In genomic region chr16:88442811-88443576, GRCh38 we compare ENCODE assay signal across 1 cellular context.
TF ChIP-seq lines count a peak whose summit lies in the region.

No MANE protein-coding gene starts in this region.

TF ChIP-seq in K562, 482 proteins besides CTCF, POLR2A, EP300 and RAD21 (continued from another document and continues in another):
- no peak for TF ChIP-seq NR1H2 (CRISPR knock-in tag; IDR thresholded peaks at IDR 0.05)
- TF ChIP-seq HDAC2 (IDR thresholded peaks at IDR 0.05), result no peak
- peak; percentile 92 for TF ChIP-seq CC2D1A (IDR thresholded peaks at IDR 0.05)
- peak; percentile 47 for TF ChIP-seq VEZF1 (CRISPR knock-in tag; IDR thresholded peaks at IDR 0.05)
- TF ChIP-seq RERE (CRISPR knock-in tag; IDR thresholded peaks at IDR 0.05; ENCODE audit: borderline replicate concordance), result no peak
- TF ChIP-seq IRF2 (CRISPR knock-in tag; IDR thresholded peaks at IDR 0.05), result no peak
- no peak for TF ChIP-seq SP1 (CRISPR knock-in tag; IDR thresholded peaks at IDR 0.05)
- no peak for TF ChIP-seq BRF1 (IDR thresholded peaks at IDR 0.05; ENCODE audit: borderline replicate concordance, extremely low read depth, insufficient read length)
- TF ChIP-seq HDAC8 (tag; IDR thresholded peaks at IDR 0.05), result no peak
- TF ChIP-seq RFX5 (IDR thresholded peaks at IDR 0.05; ENCODE audit: low read depth, low read length), result no peak
- TF ChIP-seq, protein P1, sequence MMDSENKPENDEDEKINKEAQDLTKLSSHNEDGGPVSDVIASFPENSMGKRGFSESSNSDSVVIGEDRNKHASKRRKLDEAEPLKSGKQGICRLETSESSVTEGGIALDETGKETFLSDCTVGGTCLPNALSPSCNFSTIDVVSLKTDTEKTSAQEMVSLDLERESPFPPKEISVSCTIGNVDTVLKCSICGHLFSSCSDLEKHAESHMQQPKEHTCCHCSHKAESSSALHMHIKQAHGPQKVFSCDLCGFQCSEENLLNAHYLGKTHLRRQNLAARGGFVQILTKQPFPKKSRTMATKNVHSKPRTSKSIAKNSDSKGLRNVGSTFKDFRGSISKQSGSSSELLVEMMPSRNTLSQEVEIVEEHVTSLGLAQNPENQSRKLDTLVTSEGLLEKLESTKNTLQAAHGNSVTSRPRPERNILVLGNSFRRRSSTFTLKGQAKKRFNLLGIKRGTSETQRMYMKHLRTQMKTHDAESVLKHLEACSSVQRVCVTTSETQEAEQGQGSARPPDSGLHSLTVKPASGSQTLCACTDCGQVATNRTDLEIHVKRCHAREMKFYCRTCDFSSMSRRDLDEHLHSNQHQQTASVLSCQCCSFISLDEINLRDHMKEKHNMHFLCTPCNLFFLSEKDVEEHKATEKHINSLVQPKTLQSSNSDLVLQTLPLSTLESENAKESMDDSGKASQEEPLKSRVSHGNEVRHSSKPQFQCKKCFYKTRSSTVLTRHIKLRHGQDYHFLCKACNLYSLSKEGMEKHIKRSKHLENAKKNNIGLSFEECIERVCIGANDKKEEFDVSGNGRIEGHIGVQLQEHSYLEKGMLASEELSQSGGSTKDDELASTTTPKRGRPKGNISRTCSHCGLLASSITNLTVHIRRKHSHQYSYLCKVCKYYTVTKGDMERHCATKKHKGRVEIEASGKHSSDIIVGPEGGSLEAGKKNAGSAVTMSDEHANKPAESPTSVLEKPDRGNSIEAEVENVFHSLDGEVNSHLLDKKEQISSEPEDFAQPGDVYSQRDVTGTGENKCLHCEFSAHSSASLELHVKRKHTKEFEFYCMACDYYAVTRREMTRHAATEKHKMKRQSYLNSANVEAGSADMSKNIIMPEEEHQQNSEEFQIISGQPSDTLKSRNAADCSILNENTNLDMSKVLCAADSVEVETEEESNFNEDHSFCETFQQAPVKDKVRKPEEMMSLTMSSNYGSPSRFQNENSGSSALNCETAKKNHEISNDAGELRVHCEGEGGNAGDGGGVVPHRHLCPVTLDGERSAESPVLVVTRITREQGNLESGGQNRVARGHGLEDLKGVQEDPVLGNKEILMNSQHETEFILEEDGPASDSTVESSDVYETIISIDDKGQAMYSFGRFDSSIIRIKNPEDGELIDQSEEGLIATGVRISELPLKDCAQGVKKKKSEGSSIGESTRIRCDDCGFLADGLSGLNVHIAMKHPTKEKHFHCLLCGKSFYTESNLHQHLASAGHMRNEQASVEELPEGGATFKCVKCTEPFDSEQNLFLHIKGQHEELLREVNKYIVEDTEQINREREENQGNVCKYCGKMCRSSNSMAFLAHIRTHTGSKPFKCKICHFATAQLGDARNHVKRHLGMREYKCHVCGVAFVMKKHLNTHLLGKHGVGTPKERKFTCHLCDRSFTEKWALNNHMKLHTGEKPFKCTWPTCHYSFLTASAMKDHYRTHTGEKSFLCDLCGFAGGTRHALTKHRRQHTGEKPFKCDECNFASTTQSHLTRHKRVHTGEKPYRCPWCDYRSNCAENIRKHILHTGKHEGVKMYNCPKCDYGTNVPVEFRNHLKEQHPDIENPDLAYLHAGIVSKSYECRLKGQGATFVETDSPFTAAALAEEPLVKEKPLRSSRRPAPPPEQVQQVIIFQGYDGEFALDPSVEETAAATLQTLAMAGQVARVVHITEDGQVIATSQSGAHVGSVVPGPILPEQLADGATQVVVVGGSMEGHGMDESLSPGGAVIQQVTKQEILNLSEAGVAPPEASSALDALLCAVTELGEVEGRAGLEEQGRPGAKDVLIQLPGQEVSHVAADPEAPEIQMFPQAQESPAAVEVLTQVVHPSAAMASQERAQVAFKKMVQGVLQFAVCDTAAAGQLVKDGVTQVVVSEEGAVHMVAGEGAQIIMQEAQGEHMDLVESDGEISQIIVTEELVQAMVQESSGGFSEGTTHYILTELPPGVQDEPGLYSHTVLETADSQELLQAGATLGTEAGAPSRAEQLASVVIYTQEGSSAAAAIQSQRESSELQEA (IDR thresholded peaks at IDR 0.05; ENCODE audit: low read depth), result no peak
- no peak for TF ChIP-seq SMARCC2 (IDR thresholded peaks at IDR 0.05; ENCODE audit: low read depth)
- no peak for TF ChIP-seq NR4A1 (CRISPR knock-in tag; IDR thresholded peaks at IDR 0.05)
- 0 out of 2 replicates have a peak, but pooled peaks have one; percentile 37 for TF ChIP-seq NR4A1 (tag; IDR thresholded peaks at IDR 0.05)
- TF ChIP-seq NFIC (IDR thresholded peaks at IDR 0.05), result peak; percentile 48; the same call in 1 of the 2 replicates
- no peak for TF ChIP-seq TGIF2 (CRISPR knock-in tag; IDR thresholded peaks at IDR 0.05)
- TF ChIP-seq ETV5 (CRISPR knock-in tag; IDR thresholded peaks at IDR 0.05; ENCODE audit: low read depth), result peak; percentile 69; the same call in 1 of the 2 replicates
- TF ChIP-seq MYC (IDR thresholded peaks at IDR 0.05; ENCODE audit: low read depth, low read length), result peak; percentile 51; the same call in 1 of the 2 replicates
- no peak for TF ChIP-seq MYC (CRISPR knock-in tag; IDR thresholded peaks at IDR 0.05; ENCODE audit: borderline replicate concordance, low read depth)
- no peak for TF ChIP-seq C11orf30 (IDR thresholded peaks at IDR 0.05; ENCODE audit: low read depth)
- TF ChIP-seq ZFPM2 (CRISPR knock-in tag; IDR thresholded peaks at IDR 0.05), result no peak
- no peak for TF ChIP-seq NR3C1 (CRISPR knock-in tag; IDR thresholded peaks at IDR 0.05)
- no peak for TF ChIP-seq CEBPG (CRISPR knock-in tag; IDR thresholded peaks at IDR 0.05)
- no peak for TF ChIP-seq CEBPG (tag; conservative IDR thresholded peaks at IDR 0.05 in 1 of 2, IDR thresholded peaks at IDR 0.05 in 1 of 2)
- no peak for TF ChIP-seq SLC30A9 (CRISPR knock-in tag; IDR thresholded peaks at IDR 0.05)
- 0 out of 2 replicates have a peak, but pooled peaks have one; percentile 42 for TF ChIP-seq MTA1 (IDR thresholded peaks at IDR 0.05; ENCODE audit: borderline replicate concordance)
- TF ChIP-seq POLR2AphosphoS5 (IDR thresholded peaks at IDR 0.05; ENCODE audit: control insufficient read depth, insufficient read depth, low read depth, low read length), result no peak
- peak; percentile 68 to 69 for TF ChIP-seq E2F6 (IDR thresholded peaks at IDR 0.05; ENCODE audit: borderline replicate concordance in 1 of 2, extremely low read depth in 1 of 2, insufficient read depth in 1 of 2, insufficient read length in 1 of 2, low read depth in 1 of 2, low read length in 1 of 2, poor library complexity in 1 of 2, severe bottlenecking in 1 of 2)
- TF ChIP-seq ZKSCAN1 (IDR thresholded peaks at IDR 0.05; ENCODE audit: low read depth, low read length), result no peak
- TF ChIP-seq ZBTB9 (CRISPR knock-in tag; IDR thresholded peaks at IDR 0.05), result 0 out of 2 replicates have a peak, but pooled peaks have one; percentile 26
- no peak for TF ChIP-seq TBL1XR1 (IDR thresholded peaks at IDR 0.05; ENCODE audit: low read length in 2 of 2)
- no peak for TF ChIP-seq PPARD (CRISPR knock-in tag; IDR thresholded peaks at IDR 0.05)
- TF ChIP-seq CCNT2 (IDR thresholded peaks at IDR 0.05; ENCODE audit: borderline replicate concordance, extremely low read depth, insufficient read length, low read depth, low read length), result no peak
- TF ChIP-seq, protein P2, sequence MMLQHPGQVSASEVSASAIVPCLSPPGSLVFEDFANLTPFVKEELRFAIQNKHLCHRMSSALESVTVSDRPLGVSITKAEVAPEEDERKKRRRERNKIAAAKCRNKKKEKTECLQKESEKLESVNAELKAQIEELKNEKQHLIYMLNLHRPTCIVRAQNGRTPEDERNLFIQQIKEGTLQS (IDR thresholded peaks at IDR 0.05), result no peak
- TF ChIP-seq, protein P2 (CRISPR knock-in tag; conservative IDR thresholded peaks at IDR 0.05), result no peak
- TF ChIP-seq, protein P3, sequence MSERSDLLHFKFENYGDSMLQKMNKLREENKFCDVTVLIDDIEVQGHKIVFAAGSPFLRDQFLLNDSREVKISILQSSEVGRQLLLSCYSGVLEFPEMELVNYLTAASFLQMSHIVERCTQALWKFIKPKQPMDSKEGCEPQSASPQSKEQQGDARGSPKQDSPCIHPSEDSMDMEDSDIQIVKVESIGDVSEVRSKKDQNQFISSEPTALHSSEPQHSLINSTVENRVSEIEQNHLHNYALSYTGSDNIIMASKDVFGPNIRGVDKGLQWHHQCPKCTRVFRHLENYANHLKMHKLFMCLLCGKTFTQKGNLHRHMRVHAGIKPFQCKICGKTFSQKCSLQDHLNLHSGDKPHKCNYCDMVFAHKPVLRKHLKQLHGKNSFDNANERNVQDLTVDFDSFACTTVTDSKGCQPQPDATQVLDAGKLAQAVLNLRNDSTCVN (CRISPR knock-in tag; IDR thresholded peaks at IDR 0.05), result 0 out of 2 replicates have a peak, but pooled peaks have one; percentile 25
- no peak for TF ChIP-seq ZNF140 (CRISPR knock-in tag; IDR thresholded peaks at IDR 0.05)
- no peak for TF ChIP-seq ELK3 (CRISPR knock-in tag; IDR thresholded peaks at IDR 0.05)
- TF ChIP-seq MCM2 (IDR thresholded peaks at IDR 0.05; ENCODE audit: low read depth), result no peak
- no peak for TF ChIP-seq SAFB (IDR thresholded peaks at IDR 0.05; ENCODE audit: borderline replicate concordance, low read depth, low read length)
- peak in 1 of 2 experiments; percentile 26; a peak in 1 of 4 replicates for TF ChIP-seq NRF1 (conservative IDR thresholded peaks at IDR 0.05 in 1 of 2, IDR thresholded peaks at IDR 0.05 in 1 of 2)
- TF ChIP-seq MBD2 (IDR thresholded peaks at IDR 0.05; ENCODE audit: borderline replicate concordance, low read depth), result no peak
